Comparison of ENCODE assay signal across 9 cellular contexts in genomic region chr2:154402138-154402714, GRCh38.
DNase-seq lines count a peak whose midpoint lies in the region; ATAC-seq and TF ChIP-seq lines count a peak whose summit lies in the region.
"Had no signal": no experiment of that assay in that cellular context is flagged by ENCODE, and none has a peak within 500 bp of the region (broad histone marks: within the 10 kb centered on the region; RNA-seq: fewer than 3 reads in every experiment).

No MANE protein-coding gene starts in this region.

- DNase-seq in SIG-M5 treated with dmso at 0.1 percent for 504 hours (lab: John Stamatoyannopoulos, UW; ENCODE audit: unreplicated experiment) (peak; percentile 48), SIG-M5 (lab: John Stamatoyannopoulos, UW) (no peak), LNCaP clone FGC (ENCODE audit: low read depth) (no peak), right lobe of liver (no peak)
- no peak for DNase-seq in activated CD4-positive, alpha-beta T cell treated with anti-CD3 and anti-CD28 coated beads, Interleukin-2, amount 10 ng/mL, durations not matched to agents 7 days and 5 days
- no peak for DNase-seq in activated CD4-positive, CD25-positive, alpha-beta regulatory T cell treated with anti-CD3 and anti-CD28 coated beads, Interleukin-2, amount 50 U/mL, for 72 hours
- no peak for DNase-seq in effector CD4-positive, alpha-beta T cell

- no peaks in the 10 kb centered on the region for H3K9me3 Mint-ChIP-seq in activated CD4-positive, alpha-beta T cell treated with anti-CD3 and anti-CD28 coated beads, Interleukin-2, amount 10 ng/mL, durations not matched to agents 7 days and 5 days

- TF ChIP-seq POLR2A in right lobe of liver (IDR thresholded peaks at IDR 0.05), result no peak

- intact Hi-C loops in right lobe of liver (cut with DNase I), result no loop called here

- peak; percentile 53 for TF ChIP-seq CTCF in LNCaP clone FGC (IDR thresholded peaks at IDR 0.05; ENCODE audit: control insufficient read depth, extremely low read depth, insufficient read depth)
- TF ChIP-seq CTCF in VCaP (conservative IDR thresholded peaks at IDR 0.05), result peak; percentile 77
- peak; percentile 34 to 54 (median 51) for TF ChIP-seq CTCF in right lobe of liver (IDR thresholded peaks at IDR 0.05)

- H3K36me3 Mint-ChIP-seq in activated CD4-positive, alpha-beta T cell treated with anti-CD3 and anti-CD28 coated beads, Interleukin-2, amount 10 ng/mL, durations not matched to agents 7 days and 5 days (ENCODE audit: low read depth), result no peaks in the 10 kb centered on the region
- H3K36me3 Mint-ChIP-seq: CD8-positive, alpha-beta memory T cell had no signal

- H3K27me3 Mint-ChIP-seq in activated CD4-positive, alpha-beta T cell treated with anti-CD3 and anti-CD28 coated beads, Interleukin-2, amount 10 ng/mL, durations not matched to agents 7 days and 5 days, result no peaks in the 10 kb centered on the region

- H3K9me3 ChIP-seq in right lobe of liver, result no peaks in the 10 kb centered on the region

- no peak overlapping the region for H3K27ac Mint-ChIP-seq in activated CD4-positive, alpha-beta T cell treated with anti-CD3 and anti-CD28 coated beads, Interleukin-2, amount 10 ng/mL, durations not matched to agents 7 days and 5 days
- H3K27ac Mint-ChIP-seq: CD8-positive, alpha-beta memory T cell had no signal

- WGBS in right lobe of liver (ENCODE audit: insufficient coverage, low coverage, low lambda C conversion rate, missing lambda C conversion rate), result 16% methylated on average over 5 of the region's 5 CpGs

- no peak overlapping the region for H3K4me3 Mint-ChIP-seq in activated CD4-positive, alpha-beta T cell treated with anti-CD3 and anti-CD28 coated beads, Interleukin-2, amount 10 ng/mL, durations not matched to agents 7 days and 5 days
- H3K4me3 Mint-ChIP-seq: CD8-positive, alpha-beta memory T cell had no signal

- no peaks in the 10 kb centered on the region for H3K4me1 Mint-ChIP-seq in activated CD4-positive, alpha-beta T cell treated with anti-CD3 and anti-CD28 coated beads, Interleukin-2, amount 10 ng/mL, durations not matched to agents 7 days and 5 days
- H3K4me1 Mint-ChIP-seq: CD8-positive, alpha-beta memory T cell had no signal

- H3K27ac ChIP-seq in VCaP (no peak overlapping the region), right lobe of liver (no peak overlapping the region)

- no peaks in the 10 kb centered on the region for H3K27me3 ChIP-seq in right lobe of liver

- H3K4me3 ChIP-seq in LNCaP clone FGC (ENCODE audit: low read depth, low read length) (no peak overlapping the region), right lobe of liver (no peak overlapping the region)

- POLR2A ChIA-PET in activated CD4-positive, alpha-beta T cell treated with anti-CD3 and anti-CD28 coated beads, Interleukin-2, amount 10 ng/mL, durations not matched to agents 7 days and 5 days (lab: Charles Lee), result interaction anchor here (0.6 kb wide), 1 partner anchor 104 kb away, joined by 3 read pairs; no protein-coding TSS in a partner anchor

- no peaks in the 10 kb centered on the region for H3K36me3 ChIP-seq in right lobe of liver

- ATAC-seq in right lobe of liver, result peak; percentile 56 to 78 (median 74)

- CTCF ChIA-PET in activated CD4-positive, alpha-beta T cell treated with anti-CD3 and anti-CD28 coated beads, Interleukin-2, amount 10 ng/mL, durations not matched to agents 7 days and 5 days (lab: Charles Lee), result no interaction called here

- H3K4me1 ChIP-seq in right lobe of liver, result no peaks in the 10 kb centered on the region
